In genomic region chr12:53726946-53727309, GRCh38 we compare ENCODE assay signal across 8 cellular contexts. TPM values are rescaled to one million over a fixed set of nuclear protein-coding genes. Genes with fewer than 3 reads are reported as not detected.
DNase-seq lines count a peak whose midpoint lies in the region; ATAC-seq and TF ChIP-seq lines count a peak whose summit lies in the region.

No MANE protein-coding gene starts in this region.

- POLR2A ChIA-PET in naive thymus-derived CD4-positive, alpha-beta T cell (lab: Charles Lee), result interaction anchor here (0.8 to 2.1 kb wide), 7 partner anchors 8 to 50 kb away, joined by 3 to 13 read pairs (median 4); partner anchors contain the start of gene CISTR

- H3K27ac Mint-ChIP-seq in naive thymus-derived CD4-positive, alpha-beta T cell, result peak overlapping the region; percentile 69 to 98 (median 91)

- H3K79me2 ChIP-seq in MM.1S (ENCODE audit: low read length), result peaks cover 16% of the 10 kb centered on the region; the same call in 1 of the 2 replicates

- peaks cover 0 to 11% (median 0%) of the 10 kb centered on the region in 5 donors for H3K27me3 Mint-ChIP-seq in naive thymus-derived CD4-positive, alpha-beta T cell

- H3K4me2 ChIP-seq in MM.1S (ENCODE audit: low read depth, low read length), result peak overlapping the region; percentile 82

- intact Hi-C loops in dorsolateral prefrontal cortex (cut with DNase I), result no loop called here
- intact Hi-C loops in naive thymus-derived CD4-positive, alpha-beta T cell (cut with micrococcal nuclease), result loop anchor here (1.0 to 5.0 kb wide), 20 partner anchors 11 to 685 kb away; partner anchors contain the start of genes AAAS (in 2 of the 2), ATF7 (in 2 of the 2), ATP5MC2 (in 2 of the 2) and TARBP2 (in 2 of the 2)

- H3K9ac ChIP-seq in MM.1S (ENCODE audit: low read length), result peak overlapping the region; percentile 49; the same call in 1 of the 2 replicates

- no peaks in the 10 kb centered on the region for H3K9me3 ChIP-seq in MM.1S (replicated peaks; ENCODE audit: insufficient read depth, low read length)
- no peaks in the 10 kb centered on the region for H3K9me3 ChIP-seq in naive thymus-derived CD4-positive, alpha-beta T cell (ENCODE audit: control insufficient read depth in 2 of 3, low read length in 3 of 3)

- DNase-seq in ELR (ENCODE audit: low read depth) (peak; percentile 46), MM.1S (no peak), dorsolateral prefrontal cortex (no peak), left lobe of liver (ENCODE audit: low spot score) (no peak), A172 (ENCODE audit: low spot score) (no peak)
- no peak for DNase-seq in naive thymus-derived CD4-positive, alpha-beta T cell

- peak overlapping the region; percentile 60 for H2AFZ ChIP-seq in MM.1S (ENCODE audit: low read length)

- H3K4me1 Mint-ChIP-seq in naive thymus-derived CD4-positive, alpha-beta T cell, result peaks cover 10 to 41% (median 32%) of the 10 kb centered on the region in 7 donors

- no peak overlapping the region; the same call in 1 of the 2 replicates for H3K27ac ChIP-seq in MM.1S (ENCODE audit: low read length)
- peak overlapping the region in 50 of 59 donors; percentile 7 to 90 (median 75) for H3K27ac ChIP-seq in dorsolateral prefrontal cortex
- peak overlapping the region; percentile 61 for H3K27ac ChIP-seq in naive thymus-derived CD4-positive, alpha-beta T cell (ENCODE audit: low read depth, low read length)

- H3K4me3 ChIP-seq in MM.1S (ENCODE audit: low read length), result peak overlapping the region; percentile 77
- peak overlapping the region; percentile 61 to 100 (median 88) for H3K4me3 ChIP-seq in dorsolateral prefrontal cortex
- peak overlapping the region; percentile 94 for H3K4me3 ChIP-seq in naive thymus-derived CD4-positive, alpha-beta T cell (ENCODE audit: low read length)

- H3K27me3 ChIP-seq in MM.1S (replicated peaks; ENCODE audit: insufficient read depth, low read length), result no peaks in the 10 kb centered on the region
- H3K27me3 ChIP-seq in dorsolateral prefrontal cortex, result no peaks in the 10 kb centered on the region
- H3K27me3 ChIP-seq in naive thymus-derived CD4-positive, alpha-beta T cell (ENCODE audit: control insufficient read depth in 2 of 2, insufficient read depth in 2 of 2, low read length in 2 of 2), result no peaks in the 10 kb centered on the region

- no peak for ATAC-seq in naive thymus-derived CD4-positive, alpha-beta T cell
- ATAC-seq in GM19324 (IDR thresholded peaks at IDR 0.05; ENCODE audit: low FRiP score, unreplicated experiment) (no peak), left lobe of liver (no peak), GM19463 (IDR thresholded peaks at IDR 0.05; ENCODE audit: unreplicated experiment) (no peak)

- H3K9me2 ChIP-seq in MM.1S (replicated peaks; ENCODE audit: insufficient read depth, low read length), result no peaks in the 10 kb centered on the region

- peaks cover 25% of the 10 kb centered on the region for H3K4me1 ChIP-seq in MM.1S (ENCODE audit: low read length)
- H3K4me1 ChIP-seq in naive thymus-derived CD4-positive, alpha-beta T cell (ENCODE audit: control insufficient read depth in 2 of 2, insufficient read depth in 2 of 2, low read length in 2 of 2), result peaks cover 13 to 17% of the 10 kb centered on the region in 2 donors

- H3K9me3 Mint-ChIP-seq in naive thymus-derived CD4-positive, alpha-beta T cell, result peaks cover 0 to 2% (median 0%) of the 10 kb centered on the region in 11 donors

- no peaks in the 10 kb centered on the region for H3K36me3 ChIP-seq in MM.1S (replicated peaks; ENCODE audit: insufficient read depth, low read length)
- H3K36me3 ChIP-seq in naive thymus-derived CD4-positive, alpha-beta T cell (ENCODE audit: control insufficient read depth in 2 of 3, insufficient read depth in 3 of 3, low read length in 3 of 3), result peaks cover 5 to 30% (median 22%) of the 10 kb centered on the region in 3 experiments

- CTCF ChIA-PET in naive thymus-derived CD4-positive, alpha-beta T cell (lab: Charles Lee), result interaction anchor here (0.7 to 4.2 kb wide), 4 partner anchors 17 to 38 kb away, joined by 3 to 48 read pairs (median 4); no protein-coding TSS in a partner anchor

- H3K4me3 Mint-ChIP-seq in naive thymus-derived CD4-positive, alpha-beta T cell, result peak overlapping the region; percentile 91 to 100 (median 94)

- TF ChIP-seq CTCF in MM.1S (IDR thresholded peaks at IDR 0.05; ENCODE audit: low read length), result no peak
- TF ChIP-seq CTCF in dorsolateral prefrontal cortex (IDR thresholded peaks at IDR 0.05 in 54 of 56, conservative IDR thresholded peaks at IDR 0.05 in 2 of 56; ENCODE audit: low read depth in 1 of 56, partially characterized antibody in 56 of 56), result no peak

- H3K36me3 Mint-ChIP-seq in naive thymus-derived CD4-positive, alpha-beta T cell, result peaks cover 6 to 31% (median 17%) of the 10 kb centered on the region in 5 donors

- H4K20me1 ChIP-seq in MM.1S (ENCODE audit: insufficient read depth, low read length), result no peaks in the 10 kb centered on the region

- peaks cover 12% of the 10 kb centered on the region for H3F3A ChIP-seq in MM.1S (ENCODE audit: insufficient read depth, low read length)

RNA-seq across cellular contexts. Expression of gene CALCOCO1, which starts 0.3 kb away (rescaled TPM):
- total RNA-seq in dorsolateral prefrontal cortex (100 to 1,000 TPM; 146 to 279 (median 206) TPM), left lobe of liver (43.8 TPM)
- 100 to 1,000 TPM in 3 of 5 experiments, 10 to 100 TPM in 2; 66.1 to 175 (median 137) TPM for total RNA-seq in naive thymus-derived CD4-positive, alpha-beta T cell
- 10 to 100 TPM; 58.7 to 68.9 TPM for polyA plus RNA-seq in naive thymus-derived CD4-positive, alpha-beta T cell
- 36.8 and 40.2 TPM in 2 replicates for total RNA-seq in A172 (2014; rRNA removed; shearing (Covaris generic))

RNA-seq across cellular contexts. Expression of gene CISTR, which starts 24.9 kb away (rescaled TPM):
- total RNA-seq in dorsolateral prefrontal cortex, result 1 to 10 TPM in 52 of 120 experiments, under 1 TPM in 9, not detected in 59; 0.86 to 3.7 (median 1.4) TPM
- not detected for total RNA-seq in naive thymus-derived CD4-positive, alpha-beta T cell
- polyA plus RNA-seq in naive thymus-derived CD4-positive, alpha-beta T cell, result not detected
- total RNA-seq in left lobe of liver, result not detected
- total RNA-seq in A172 (2014; rRNA removed; shearing (Covaris generic)), result not detected in 2 replicates

RNA-seq across cellular contexts. Expression of gene ATP5MC2, which starts 51.0 kb away (rescaled TPM):
- total RNA-seq in dorsolateral prefrontal cortex (100 to 1,000 TPM; 147 to 261 (median 203) TPM), left lobe of liver (118 TPM)
- 100 to 1,000 TPM; 237 to 332 (median 275) TPM for total RNA-seq in naive thymus-derived CD4-positive, alpha-beta T cell
- 100 to 1,000 TPM; 586 to 659 TPM for polyA plus RNA-seq in naive thymus-derived CD4-positive, alpha-beta T cell
- 393 and 458 TPM in 2 replicates for total RNA-seq in A172 (2014; rRNA removed; shearing (Covaris generic))

Comparison
In these comparisons a context has a peak if more than half of its experiments do, and no peak if none do; other contexts are left out.
1. intact Hi-C loops: an anchor here in naive thymus-derived CD4-positive, alpha-beta T cell (1.0 to 5.0 kb wide); none called in dorsolateral prefrontal cortex.